In genomic region chr22:43151251-43152000, GRCh38 we compare ENCODE assay signal across 1 cellular context.
TF ChIP-seq lines count a peak whose summit lies in the region.

Gene TSPO (plus strand): TSS chr22:43151559. CDS start chr22:43159239, 7,680 bp downstream.

TF ChIP-seq in GM23338, 12 proteins besides CTCF, POLR2A, EP300 and RAD21 (continued from another document):
- TF ChIP-seq ZNF462 (CRISPR knock-in tag; IDR thresholded peaks at IDR 0.05) = no peak
- TF ChIP-seq STAT1 (IDR thresholded peaks at IDR 0.05; ENCODE audit: unreplicated experiment) = no peak
- TF ChIP-seq POLR2AphosphoS5 (IDR thresholded peaks at IDR 0.05; ENCODE audit: low read depth) = peak; percentile 40; the same call in 1 of the 2 replicates
